Comparison of ENCODE assay signal across 8 cellular contexts in the genomic region with DNA sequence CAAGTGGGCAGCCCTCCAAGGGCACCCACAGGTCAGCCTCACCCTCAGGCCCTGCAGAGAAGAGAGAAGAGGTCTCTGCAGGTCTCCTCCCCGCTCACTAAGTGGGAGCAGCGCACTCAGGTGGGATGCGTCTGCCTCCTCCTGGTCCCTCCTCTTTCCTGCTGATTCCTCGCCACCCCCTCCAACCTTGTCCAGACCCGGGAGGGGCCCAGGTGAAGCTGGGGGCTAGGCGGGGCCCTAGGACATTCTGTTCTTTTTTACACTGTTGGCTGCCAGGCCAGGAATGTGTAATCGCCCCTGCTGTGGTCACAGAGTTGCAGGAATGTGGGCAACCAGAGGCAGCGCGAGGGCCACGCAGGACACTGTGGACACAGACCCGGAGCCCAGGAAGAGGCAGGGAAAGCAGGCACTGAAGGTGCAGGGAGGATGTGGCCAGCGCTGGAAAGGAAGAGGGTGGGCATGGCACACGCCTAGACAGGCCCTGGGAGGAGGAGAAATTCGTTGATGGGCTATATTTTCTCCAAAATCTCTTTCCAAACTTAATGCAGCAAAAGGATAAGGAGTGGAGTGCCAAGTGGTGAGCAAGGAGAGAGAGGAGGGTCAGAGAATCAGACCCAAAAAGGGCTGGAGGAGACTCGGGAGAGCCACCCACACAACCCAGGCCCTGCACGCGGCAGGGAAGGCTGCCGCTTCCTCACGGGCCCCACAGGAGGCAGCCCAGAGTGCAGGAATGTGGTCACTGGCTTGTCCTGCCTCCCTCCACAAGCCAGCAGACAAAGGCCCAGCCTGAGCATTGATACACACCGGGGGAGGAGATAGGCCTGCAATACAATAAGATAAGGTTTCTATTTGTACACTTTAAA. TPM values are rescaled to one million over a fixed set of nuclear protein-coding genes. Genes with fewer than 3 reads are reported as not detected.
DNase-seq lines count a peak whose midpoint lies in the region; ATAC-seq and TF ChIP-seq lines count a peak whose summit lies in the region.

No MANE protein-coding gene starts in this region.

- peaks cover 0 to 2% (median 0%) of the 10 kb centered on the region in 11 donors for H3K9me3 Mint-ChIP-seq in naive thymus-derived CD4-positive, alpha-beta T cell

- ATAC-seq in naive thymus-derived CD4-positive, alpha-beta T cell = peak; percentile 69
- ATAC-seq in HG03139 (IDR thresholded peaks at IDR 0.05; ENCODE audit: unreplicated experiment) (no peak), GM18909 (IDR thresholded peaks at IDR 0.05; ENCODE audit: poor library complexity, unreplicated experiment) (no peak)

- peak; percentile 56 for TF ChIP-seq CTCF in epithelial cell of esophagus (IDR thresholded peaks at IDR 0.05; ENCODE audit: insufficient read depth, low read depth, low read length, missing control alignments)

- H3K36me3 Mint-ChIP-seq in naive thymus-derived CD4-positive, alpha-beta T cell = no peaks in the 10 kb centered on the region

- H3K4me1 ChIP-seq in naive thymus-derived CD4-positive, alpha-beta T cell (ENCODE audit: control insufficient read depth in 2 of 2, insufficient read depth in 2 of 2, low read length in 2 of 2) = peaks cover 0 to 24% of the 10 kb centered on the region in 2 donors

- H3K4me3 Mint-ChIP-seq in naive thymus-derived CD4-positive, alpha-beta T cell = peak overlapping the region; percentile 5 to 81 (median 72)

- DNase-seq in NCI-H2107 treated with DMSO at 0.1 percent for 48 hours (lab: John Stamatoyannopoulos, UW; ENCODE audit: unreplicated experiment) (peak; percentile 19), NCI-H2107 (lab: John Stamatoyannopoulos, UW) (no peak), OCI-M1 (lab: John Stamatoyannopoulos, UW) (peak; percentile 69), epithelial cell of esophagus (ENCODE audit: low read depth) (peak; percentile 60), NCI-H1436 treated with DMSO at 0.1 percent for 48 hours (lab: John Stamatoyannopoulos, UW) (no peak)
- DNase-seq in naive thymus-derived CD4-positive, alpha-beta T cell = peak in 1 of 9 donors; percentile 16

- H3K27ac Mint-ChIP-seq in naive thymus-derived CD4-positive, alpha-beta T cell = peak overlapping the region in 8 of 9 donors; percentile 43 to 91 (median 75)

- intact Hi-C loops in naive thymus-derived CD4-positive, alpha-beta T cell (cut with micrococcal nuclease) = loop anchor here in 1 of 2 donors (1.0 kb wide), 1 partner anchor 13 kb away; no protein-coding TSS in a partner anchor

- no peaks in the 10 kb centered on the region for H3K9me3 ChIP-seq in naive thymus-derived CD4-positive, alpha-beta T cell (ENCODE audit: control insufficient read depth in 2 of 3, low read length in 3 of 3)

- peak overlapping the region; percentile 55 for H3K4me3 ChIP-seq in epithelial cell of esophagus (ENCODE audit: low read length)
- H3K4me3 ChIP-seq in naive thymus-derived CD4-positive, alpha-beta T cell (ENCODE audit: low read length) = peak overlapping the region; percentile 40

- H3K4me1 Mint-ChIP-seq in naive thymus-derived CD4-positive, alpha-beta T cell = peaks cover 23 to 46% (median 34%) of the 10 kb centered on the region in 7 donors

- H3K27ac ChIP-seq in naive thymus-derived CD4-positive, alpha-beta T cell (ENCODE audit: low read depth, low read length) = no peak overlapping the region

- CTCF ChIA-PET in naive thymus-derived CD4-positive, alpha-beta T cell (lab: Charles Lee) = interaction anchor here (1.1 kb wide), 1 partner anchor 41 kb away, joined by 4 read pairs; no protein-coding TSS in a partner anchor

- H3K27me3 ChIP-seq in naive thymus-derived CD4-positive, alpha-beta T cell (ENCODE audit: control insufficient read depth in 2 of 2, insufficient read depth in 2 of 2, low read length in 2 of 2) = no peaks in the 10 kb centered on the region

- peaks cover 0 to 18% (median 0%) of the 10 kb centered on the region in 5 donors for H3K27me3 Mint-ChIP-seq in naive thymus-derived CD4-positive, alpha-beta T cell

- H3K36me3 ChIP-seq in naive thymus-derived CD4-positive, alpha-beta T cell (ENCODE audit: control insufficient read depth in 2 of 3, insufficient read depth in 3 of 3, low read length in 3 of 3) = no peaks in the 10 kb centered on the region

- POLR2A ChIA-PET in naive thymus-derived CD4-positive, alpha-beta T cell (lab: Charles Lee) = interaction anchor here (1.2 to 1.5 kb wide), 2 partner anchors 8 to 41 kb away, joined by 3 to 4 read pairs; no protein-coding TSS in a partner anchor

RNA-seq across cellular contexts. Expression of a gene that starts 0.9 kb away (rescaled TPM):
- total RNA-seq in naive thymus-derived CD4-positive, alpha-beta T cell = 1 to 10 TPM in 4 of 5 experiments, under 1 TPM in 1; 0.22 to 5.3 (median 3.6) TPM
- 1 to 10 TPM in 1 of 2 donors, under 1 TPM in 1; 0.84 to 1.2 TPM for polyA plus RNA-seq in naive thymus-derived CD4-positive, alpha-beta T cell

RNA-seq across cellular contexts. Expression of a gene that starts 7.7 kb away (rescaled TPM):
- 10 to 100 TPM in 1 of 5 experiments, 1 to 10 TPM in 3, under 1 TPM in 1; 0.34 to 25.2 (median 2.2) TPM for total RNA-seq in naive thymus-derived CD4-positive, alpha-beta T cell
- not detected for polyA plus RNA-seq in naive thymus-derived CD4-positive, alpha-beta T cell

RNA-seq across cellular contexts. Expression of a gene that starts 34.4 kb away (rescaled TPM):
- total RNA-seq in naive thymus-derived CD4-positive, alpha-beta T cell = 10 to 100 TPM; 40.9 to 99.4 (median 67.3) TPM
- polyA plus RNA-seq in naive thymus-derived CD4-positive, alpha-beta T cell = 10 to 100 TPM; 24.1 to 46.3 TPM

Comparison
In these comparisons a context has a peak if more than half of its experiments do, and no peak if none do; other contexts are left out.
1. DNase-seq: peak in NCI-H2107 treated with DMSO at 0.1 percent for 48 hours (single experiment), OCI-M1 (single experiment) and epithelial cell of esophagus (single experiment); none in NCI-H2107 (single experiment) and NCI-H1436 treated with DMSO at 0.1 percent for 48 hours (single experiment).